In genomic region chr13:51050021-51050886, GRCh38 we compare ENCODE assay signal across 23 cellular contexts.
"Had no signal": no experiment of that assay in that cellular context is flagged by ENCODE, and none has a peak within 500 bp of the region (broad histone marks: within the 10 kb centered on the region; RNA-seq: fewer than 3 reads in every experiment).

No MANE protein-coding gene starts in this region.

- H3K9me3 ChIP-seq: SJSA1 had no signal

- H3K4me1 ChIP-seq: SJSA1 had no signal

- H3K4me3 Mint-ChIP-seq: IgD-negative memory B cell had no signal

- H3K36me3 Mint-ChIP-seq: IgD-negative memory B cell had no signal

- H3K4me2 ChIP-seq: KMS-11 had no signal

- H3K36me3 ChIP-seq: SJSA1 had no signal

- H3K4me3 ChIP-seq: K562, SJSA1, SK-N-MC had no signal

- DNase-seq: Kasumi-1, MV-4-11, NCI-H1048, NCI-H1105, NCI-H1417, NCI-H1436 treated with DMSO at 0.1 percent for 48 hours, NCI-H1694, NCI-H187 treated with DMSO at 0.1 percent for 48 hours, NCI-H2029 treated with DMSO at 0.1 percent for 48 hours, NCI-H2171 treated with DMSO at 0.1 percent for 48 hours, NCI-H345, NCI-H446 treated with DMSO at 0.1 percent for 48 hours, NCI-H510A treated with DMSO at 0.1 percent for 48 hours, NCI-H526 treated with DMSO at 0.1 percent for 48 hours, NCI-H748 treated with DMSO at 0.1 percent for 48 hours, Right ventricle myocardium superior, RPMI8226, SIG-M5 had no signal

- H3K27me3 ChIP-seq: SJSA1 had no signal

- H3K27ac ChIP-seq: KMS-11, SJSA1, SK-N-MC had no signal

- ATAC-seq: K562 had no signal

- H3K27ac Mint-ChIP-seq: IgD-negative memory B cell had no signal

- H3K4me1 Mint-ChIP-seq: IgD-negative memory B cell had no signal

- H3K9ac ChIP-seq: KMS-11 had no signal
